22 cellular contexts compared by ENCODE assay signal in the genomic region with DNA sequence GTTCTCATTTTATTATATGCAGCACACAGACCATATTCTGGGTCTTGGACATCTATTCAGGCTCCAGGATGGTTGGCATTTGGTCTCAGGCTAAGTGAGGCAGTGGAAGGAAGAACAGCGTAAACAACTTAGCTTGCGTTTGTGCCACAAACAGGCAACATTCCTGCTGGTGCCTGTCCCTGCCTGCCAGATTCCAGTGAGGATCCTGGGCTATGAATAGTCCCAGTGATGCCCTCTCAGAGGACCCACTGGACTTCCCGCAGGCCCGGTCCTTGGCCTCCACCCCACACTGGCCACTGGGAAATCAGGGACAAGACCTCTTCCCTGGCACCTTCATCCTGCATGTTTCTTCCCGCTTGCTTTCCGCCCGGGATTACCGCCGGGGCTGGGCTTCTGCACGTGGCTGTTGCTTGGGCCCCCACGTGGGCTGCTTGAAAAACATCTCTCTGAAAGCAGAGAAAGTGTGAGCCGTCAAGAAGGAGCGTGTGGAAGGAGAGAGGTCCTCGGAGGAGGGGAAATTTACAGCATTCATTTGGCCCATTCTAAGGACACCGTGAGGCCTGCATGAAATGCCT.
DNase-seq lines count a peak whose midpoint lies in the region; FAIRE-seq and TF ChIP-seq lines count a peak whose summit lies in the region.
"Had no signal": no experiment of that assay in that cellular context is flagged by ENCODE, and none has a peak within 500 bp of the region (broad histone marks: within the 10 kb centered on the region; RNA-seq: fewer than 3 reads in every experiment).

No MANE protein-coding gene starts in this region.

- FAIRE-seq in bronchial epithelial cell (lab: Jason Lieb, UNC) = no peak
- FAIRE-seq in kidney (lab: Jason Lieb, UNC) = no peak
- FAIRE-seq: GM18507, GM19239, islet of Langerhans had no signal

- intact Hi-C loops in kidney (cut with DNase I) = no loop called here
- intact Hi-C loops in posterior vena cava (cut with DNase I) = no loop called here

- H3K9me3 ChIP-seq in kidney (ENCODE audit: control insufficient read depth in 1 of 2, low read length in 2 of 2) = no peaks in the 10 kb centered on the region
- H3K9me3 ChIP-seq: upper lobe of right lung had no signal

- DNase-seq in G401 (ENCODE audit: low spot score) (peak; percentile 28), bronchial epithelial cell (ENCODE audit: low read depth) (peak; percentile 35), kidney (peak; percentile 46), posterior vena cava (ENCODE audit: low spot score) (peak; percentile 61), SIG-M5 (lab: John Stamatoyannopoulos, UW) (no peak), T1000 (lab: John Stamatoyannopoulos, UW) (no peak), brain microvascular endothelial cell (no peak)
- DNase-seq: activated CD4-positive, alpha-beta T cell treated with anti-CD3 and anti-CD28 coated beads, Interleukin-2, amount 50 U/mL, for 4 hours; CD4-positive, alpha-beta T cell; cortex of kidney; effector memory CD8-positive, alpha-beta T cell; GM23248; HFFc6; naive thymus-derived CD8-positive, alpha-beta T cell; NCI-H1694; occipital lobe; stimulated activated CD4-positive, alpha-beta T cell treated with anti-CD3 and anti-CD28 coated beads, Interleukin-4, amount 100 ng/mL, for 4 hours; upper lobe of right lung had no signal

- H3K27ac ChIP-seq in kidney (ENCODE audit: low read depth in 2 of 2, low read length in 2 of 2) = no peak overlapping the region
- no peak overlapping the region for H3K27ac ChIP-seq in brain microvascular endothelial cell
- H3K27ac ChIP-seq: cardiac muscle cell, GM23248, upper lobe of right lung had no signal

- TF ChIP-seq CTCF in bronchial epithelial cell (IDR thresholded peaks at IDR 0.05; ENCODE audit: insufficient read depth, low read length, severe bottlenecking) (no peak), kidney (IDR thresholded peaks at IDR 0.05; ENCODE audit: borderline replicate concordance, extremely low read depth, insufficient read depth) (no peak), brain microvascular endothelial cell (IDR thresholded peaks at IDR 0.05; ENCODE audit: low read depth, low read length, missing control alignments) (no peak)

- H3K27me3 ChIP-seq in bronchial epithelial cell (ENCODE audit: control insufficient read depth, insufficient read depth, low read length) (no peaks in the 10 kb centered on the region), brain microvascular endothelial cell (replicated peaks) (no peaks in the 10 kb centered on the region)
- H3K27me3 ChIP-seq: cardiac muscle cell had no signal

- no peaks in the 10 kb centered on the region for H3K36me3 ChIP-seq in bronchial epithelial cell (ENCODE audit: control insufficient read depth, insufficient read depth, low read length)
- no peaks in the 10 kb centered on the region for H3K36me3 ChIP-seq in kidney (ENCODE audit: control insufficient read depth in 1 of 2, insufficient read depth in 2 of 2, low read length in 2 of 2)
- no peaks in the 10 kb centered on the region for H3K36me3 ChIP-seq in brain microvascular endothelial cell (replicated peaks)
- H3K36me3 ChIP-seq: cardiac muscle cell, upper lobe of right lung had no signal

- no peaks in the 10 kb centered on the region for H3K4me1 ChIP-seq in kidney (ENCODE audit: control insufficient read depth in 1 of 2, insufficient read depth in 1 of 2, low read depth in 1 of 2, low read length in 2 of 2)
- H3K4me1 ChIP-seq: upper lobe of right lung had no signal

- H3K4me3 ChIP-seq in bronchial epithelial cell (ENCODE audit: low read depth, low read length) = no peak overlapping the region
- no peak overlapping the region for H3K4me3 ChIP-seq in kidney (ENCODE audit: low read length in 2 of 2)
- no peak overlapping the region for H3K4me3 ChIP-seq in brain microvascular endothelial cell (ENCODE audit: low read depth, low read length)
- H3K4me3 ChIP-seq: cardiac muscle cell, GM23248, upper lobe of right lung had no signal

- in situ Hi-C loops in G401 (cut with HindIII; ENCODE audit: low sequenced_read_pairs) = no loop called here
- in situ Hi-C loops in brain microvascular endothelial cell (cut with HindIII; ENCODE audit: low pct_ligation_motif_present, low sequenced_read_pairs) = no loop called here

- H3K9ac ChIP-seq in kidney (ENCODE audit: low read length in 2 of 2) = no peak overlapping the region
- H3K9ac ChIP-seq: GM23248 had no signal

Comparison
In these comparisons a context has a peak if more than half of its experiments do, and no peak if none do; other contexts are left out.
1. DNase-seq: peak in G401 (single experiment), bronchial epithelial cell (single experiment), kidney (single experiment) and posterior vena cava (single experiment); none in SIG-M5 (single experiment), T1000 (single experiment) and brain microvascular endothelial cell (single experiment).